Comparison of ENCODE assay signal across 17 cellular contexts in genomic region chr5:107415762-107416161, GRCh38.
A peak's percentile ranks its signal among the peaks of the same experiment; 100 is the strongest.
DNase-seq lines count a peak whose midpoint lies in the region; ATAC-seq and TF ChIP-seq lines count a peak whose summit lies in the region.
"Had no signal": no experiment of that assay in that cellular context is flagged by ENCODE, and none has a peak within 500 bp of the region (broad histone marks: within the 10 kb centered on the region; RNA-seq: fewer than 3 reads in every experiment).

No MANE protein-coding gene starts in this region.

- H3K27me3 ChIP-seq in testis = no peaks in the 10 kb centered on the region

- TF ChIP-seq POLR2A in testis (IDR thresholded peaks at IDR 0.05) = no peak

- no peaks in the 10 kb centered on the region for H3K4me1 ChIP-seq in testis

- no peak overlapping the region for H3K4me3 ChIP-seq in testis
- H3K4me3 ChIP-seq: A549 had no signal

- WGBS in testis, 2 donors = 80 to 95% methylated on average over 1 of the region's 1 CpG

- intact Hi-C loops in testis (cut with DNase I; ENCODE audit: low total_unique reads) = no loop called here

- DNase-seq in renal cortical epithelial cell (ENCODE audit: low read depth) (peak; percentile 41), SKM-1 treated with dmso at 0.1 percent for 144 hours (lab: John Stamatoyannopoulos, UW; ENCODE audit: unreplicated experiment) (no peak), testis (no peak)
- DNase-seq: C1 segment of cervical spinal cord, DMS 273 treated with DMSO at 0.1 percent for 48 hours, GF-D8, H9, NCI-H1048, NCI-H1436 treated with DMSO at 0.1 percent for 48 hours, NCI-H2081, T-cell had no signal

- no peak overlapping the region for H3K27ac ChIP-seq in testis
- H3K27ac ChIP-seq: A549, KMS-11 had no signal

- no peak for TF ChIP-seq CTCF in testis (IDR thresholded peaks at IDR 0.05)

- H3K9me3 ChIP-seq in testis = no peaks in the 10 kb centered on the region
- H3K9me3 ChIP-seq: A549 had no signal

- H3K36me3 ChIP-seq in testis (ENCODE audit: low read depth, missing control alignments) = no peaks in the 10 kb centered on the region

- ATAC-seq in GM18861 (IDR thresholded peaks at IDR 0.05; ENCODE audit: unreplicated experiment) = peak; percentile 47
- ATAC-seq in GM21786 (IDR thresholded peaks at IDR 0.05; ENCODE audit: unreplicated experiment) = peak; percentile 43
- peak; percentile 68 for ATAC-seq in HG03432 (IDR thresholded peaks at IDR 0.05; ENCODE audit: unreplicated experiment)
- no peak for ATAC-seq in GM18519 (IDR thresholded peaks at IDR 0.05; ENCODE audit: low FRiP score, unreplicated experiment)
- ATAC-seq: A549, T-cell had no signal
